In the genomic region with DNA sequence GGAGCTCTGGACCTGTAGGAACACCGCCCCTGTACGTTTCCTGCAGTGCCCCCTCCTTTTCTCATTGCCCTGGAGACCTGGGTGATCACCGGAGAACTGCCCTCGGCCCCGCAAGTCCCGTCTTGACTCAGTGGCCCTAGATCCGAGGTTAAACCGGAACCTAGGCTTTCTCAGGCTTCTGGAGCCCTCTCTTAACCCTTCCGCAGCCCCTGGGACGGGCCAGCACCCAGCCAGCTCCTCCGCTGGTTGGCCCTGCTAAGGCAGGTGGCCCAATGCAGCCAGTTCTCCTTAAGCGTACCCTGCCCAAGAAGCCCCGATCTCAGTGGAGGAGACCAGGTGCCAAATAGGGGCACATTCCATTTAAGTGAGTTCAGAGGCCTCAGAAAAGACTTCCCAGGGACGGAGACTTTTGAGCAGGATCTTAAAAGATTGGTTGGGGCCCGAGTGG, we compare ENCODE assay signal across 8 cellular contexts. TPM values are rescaled to one million over a fixed set of nuclear protein-coding genes. Genes with fewer than 3 reads are reported as not detected.
A peak's percentile ranks its signal among the peaks of the same experiment; 100 is the strongest.
DNase-seq lines count a peak whose midpoint lies in the region; ATAC-seq and TF ChIP-seq lines count a peak whose summit lies in the region.

No MANE protein-coding gene starts in this region.

- H2AFZ ChIP-seq in Loucy (ENCODE audit: low read length) = peak overlapping the region; percentile 92

- no peak for TF ChIP-seq CTCF in Loucy (conservative IDR thresholded peaks at IDR 0.05; ENCODE audit: low read length)

- H3K27me3 Mint-ChIP-seq in CD4-positive, CD25-positive, alpha-beta regulatory T cell = no peaks in the 10 kb centered on the region

- H3K9ac ChIP-seq in Loucy (ENCODE audit: low read depth, low read length, poor library complexity, severe bottlenecking) = peak overlapping the region; percentile 96

- peaks cover 12% of the 10 kb centered on the region; the same call in 1 of the 2 replicates for H3K79me2 ChIP-seq in Loucy (ENCODE audit: insufficient read depth, low read length)

- H3K27me3 ChIP-seq in CD4-positive, CD25-positive, alpha-beta regulatory T cell (ENCODE audit: control insufficient read depth, insufficient read depth, low read length) = no peaks in the 10 kb centered on the region
- no peaks in the 10 kb centered on the region for H3K27me3 ChIP-seq in Loucy (ENCODE audit: insufficient read depth, low read length, poor library complexity, severe bottlenecking)

- intact Hi-C loops in sciatic nerve (cut with DNase I) = no loop called here

- DNase-seq in CD4-positive, CD25-positive, alpha-beta regulatory T cell = peak in 2 of 3 donors; percentile 18 to 73
- peak; percentile 43 for DNase-seq in amniotic epithelial cell (ENCODE audit: low read depth)
- DNase-seq in hepatic stellate cell (ENCODE audit: low spot score) = peak; percentile 60
- no peak for DNase-seq in sciatic nerve (ENCODE audit: low spot score)
- no peak for DNase-seq in inferior parietal cortex (ENCODE audit: extremely low spot score)

- ATAC-seq in CD4-positive, CD25-positive, alpha-beta regulatory T cell (ENCODE audit: low read depth in 2 of 2) = peak in 1 of 2 donors; percentile 17
- ATAC-seq in GM21390 (IDR thresholded peaks at IDR 0.05; ENCODE audit: unreplicated experiment) = peak; percentile 21
- ATAC-seq in sciatic nerve = peak; percentile 55
- no peak for ATAC-seq in GM18520 (IDR thresholded peaks at IDR 0.05; ENCODE audit: unreplicated experiment)

- H3K27ac Mint-ChIP-seq in CD4-positive, CD25-positive, alpha-beta regulatory T cell = peak overlapping the region; percentile 84 to 91 (median 89)

- H3K4me3 ChIP-seq in CD4-positive, CD25-positive, alpha-beta regulatory T cell (ENCODE audit: low read depth, low read length) = peak overlapping the region; percentile 62
- peak overlapping the region; percentile 86 for H3K4me3 ChIP-seq in Loucy (ENCODE audit: low read length, poor library complexity, severe bottlenecking)

- H3K9me2 ChIP-seq in Loucy (replicated peaks; ENCODE audit: low read depth, low read length) = no peaks in the 10 kb centered on the region

- no peaks in the 10 kb centered on the region for H4K20me1 ChIP-seq in Loucy (ENCODE audit: insufficient read depth, low read length, poor library complexity, severe bottlenecking)

- no peaks in the 10 kb centered on the region for H3K9me3 Mint-ChIP-seq in CD4-positive, CD25-positive, alpha-beta regulatory T cell

- H3K4me1 ChIP-seq in CD4-positive, CD25-positive, alpha-beta regulatory T cell (ENCODE audit: control insufficient read depth, insufficient read depth, low read length, poor library complexity, severe bottlenecking) = peaks cover 10% of the 10 kb centered on the region
- H3K4me1 ChIP-seq in Loucy (ENCODE audit: insufficient read depth, low read length, poor library complexity, severe bottlenecking) = peaks cover 25% of the 10 kb centered on the region

- H3F3A ChIP-seq in Loucy (ENCODE audit: low read depth) = no peaks in the 10 kb centered on the region

- H3K27ac ChIP-seq in CD4-positive, CD25-positive, alpha-beta regulatory T cell (ENCODE audit: insufficient read depth, low read length, poor library complexity, severe bottlenecking) = peak overlapping the region; percentile 70

- H3K4me3 Mint-ChIP-seq in CD4-positive, CD25-positive, alpha-beta regulatory T cell = peak overlapping the region; percentile 86 to 96 (median 90)

- H3K36me3 ChIP-seq in CD4-positive, CD25-positive, alpha-beta regulatory T cell (ENCODE audit: control insufficient read depth, insufficient read depth, low read length) = no peaks in the 10 kb centered on the region
- no peaks in the 10 kb centered on the region for H3K36me3 ChIP-seq in Loucy (ENCODE audit: insufficient read depth, low read length)

- H3K4me2 ChIP-seq in Loucy (ENCODE audit: low read depth, low read length, poor library complexity, severe bottlenecking) = peak overlapping the region; percentile 85

- H3K9me3 ChIP-seq in CD4-positive, CD25-positive, alpha-beta regulatory T cell (ENCODE audit: control insufficient read depth in 2 of 2, low read length in 2 of 2) = no peaks in the 10 kb centered on the region
- H3K9me3 ChIP-seq in Loucy (ENCODE audit: insufficient read depth, low read depth, low read length) = no peaks in the 10 kb centered on the region

- peaks cover 0 to 23% (median 8%) of the 10 kb centered on the region in 4 donors for H3K4me1 Mint-ChIP-seq in CD4-positive, CD25-positive, alpha-beta regulatory T cell

- H3K36me3 Mint-ChIP-seq in CD4-positive, CD25-positive, alpha-beta regulatory T cell = peaks cover 8% of the 10 kb centered on the region

RNA-seq across cellular contexts. Expression of a gene that starts 0.8 kb away (rescaled TPM):
- total RNA-seq in CD4-positive, CD25-positive, alpha-beta regulatory T cell = 7.8 TPM
- polyA plus RNA-seq in CD4-positive, CD25-positive, alpha-beta regulatory T cell = 1 to 10 TPM; 5.0 to 6.7 (median 5.8) TPM
- total RNA-seq in sciatic nerve = 13.9 TPM

RNA-seq across cellular contexts. Expression of a gene that starts 16.0 kb away (rescaled TPM):
- total RNA-seq in CD4-positive, CD25-positive, alpha-beta regulatory T cell = not detected
- not detected for polyA plus RNA-seq in CD4-positive, CD25-positive, alpha-beta regulatory T cell
- total RNA-seq in sciatic nerve = 0.62 TPM

RNA-seq across cellular contexts. Expression of a gene that starts 20.4 kb away (rescaled TPM):
- not detected for total RNA-seq in CD4-positive, CD25-positive, alpha-beta regulatory T cell
- polyA plus RNA-seq in CD4-positive, CD25-positive, alpha-beta regulatory T cell = not detected
- not detected for total RNA-seq in sciatic nerve

RNA-seq across cellular contexts. Expression of a gene that starts 36.8 kb away (rescaled TPM):
- total RNA-seq in CD4-positive, CD25-positive, alpha-beta regulatory T cell = 35.6 TPM
- 10 to 100 TPM in 1 of 4 donors, 1 to 10 TPM in 3; 7.9 to 11.7 (median 8.8) TPM for polyA plus RNA-seq in CD4-positive, CD25-positive, alpha-beta regulatory T cell
- 31.1 TPM for total RNA-seq in sciatic nerve

RNA-seq across cellular contexts. Expression of a gene that starts 47.9 kb away (rescaled TPM):
- 24.4 TPM for total RNA-seq in CD4-positive, CD25-positive, alpha-beta regulatory T cell
- 10 to 100 TPM in 3 of 4 donors, 1 to 10 TPM in 1; 10.0 to 18.1 (median 13.3) TPM for polyA plus RNA-seq in CD4-positive, CD25-positive, alpha-beta regulatory T cell
- total RNA-seq in sciatic nerve = 30.4 TPM

Comparison
In these comparisons a context has a peak if more than half of its experiments do, and no peak if none do; other contexts are left out.
1. DNase-seq: peak in CD4-positive, CD25-positive, alpha-beta regulatory T cell (2 of 3), amniotic epithelial cell (single experiment) and hepatic stellate cell (single experiment); none in sciatic nerve (single experiment) and inferior parietal cortex (single experiment).